Comparison of ENCODE assay signal across 5 cellular contexts in the genomic region with DNA sequence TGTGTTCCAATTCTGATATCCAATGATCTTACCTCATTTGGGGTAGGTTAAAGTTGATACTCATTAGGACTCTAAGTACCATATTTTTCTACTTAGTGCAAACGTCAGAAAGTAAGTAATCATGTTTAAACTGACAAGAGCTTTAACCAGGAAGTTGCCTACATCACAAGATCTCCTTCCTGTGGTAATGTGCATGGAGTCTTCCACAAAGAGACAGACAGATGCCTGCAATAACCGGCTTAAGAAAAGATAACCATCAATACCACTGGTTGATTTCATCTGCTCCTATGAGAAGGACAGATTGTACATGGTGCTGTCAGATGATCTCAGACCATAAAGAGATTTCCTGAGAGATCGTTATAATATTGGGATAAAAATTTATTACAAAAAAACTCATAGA. TPM values are rescaled to one million over a fixed set of nuclear protein-coding genes. Genes with fewer than 3 reads are reported as not detected.
"Had no signal": no experiment of that assay in that cellular context is flagged by ENCODE, and none has a peak within 500 bp of the region (broad histone marks: within the 10 kb centered on the region; RNA-seq: fewer than 3 reads in every experiment).

No MANE protein-coding gene starts in this region.

RNA-seq across cellular contexts. Expression of a gene that starts 33.5 kb away (rescaled TPM):
- total RNA-seq: natural killer cell treated with Interleukin-12 subunit alpha and Interleukin-12 subunit beta and Interleukin-15 and Interleukin-18, amount 100 ng/mL, for 72 hours; pulmonary artery endothelial cell; smooth muscle cell had no signal
- polyA plus RNA-seq: immature natural killer cell, neural cell, smooth muscle cell had no signal
